In genomic region chr1:89069955-89070354, GRCh38 we compare ENCODE assay signal across 9 cellular contexts. TPM values are rescaled to one million over a fixed set of nuclear protein-coding genes. Genes with fewer than 3 reads are reported as not detected.
A peak's percentile ranks its signal among the peaks of the same experiment; 100 is the strongest.
DNase-seq lines count a peak whose midpoint lies in the region; ATAC-seq and TF ChIP-seq lines count a peak whose summit lies in the region.
"Had no signal": no experiment of that assay in that cellular context is flagged by ENCODE, and none has a peak within 500 bp of the region (broad histone marks: within the 10 kb centered on the region; RNA-seq: fewer than 3 reads in every experiment).

No MANE protein-coding gene starts in this region.

- H3K27ac ChIP-seq in CD4-positive, alpha-beta memory T cell (ENCODE audit: low read depth, low read length), result peak overlapping the region; percentile 54
- H3K27ac ChIP-seq in OCI-LY7 (ENCODE audit: low read depth, low read length, poor library complexity, severe bottlenecking), result no peak overlapping the region
- peak overlapping the region; percentile 42 for H3K27ac ChIP-seq in effector memory CD4-positive, alpha-beta T cell (ENCODE audit: insufficient read depth, low read length, poor library complexity, severe bottlenecking)
- no peak overlapping the region for H3K27ac ChIP-seq in rectal smooth muscle tissue (ENCODE audit: low read depth, low read length)

- H2AFZ ChIP-seq in OCI-LY7 (ENCODE audit: low read length), result no peak overlapping the region; the same call in 1 of the 2 replicates

- no TSS peak for BruUV-seq in OCI-LY7 (replicated peaks; lab: Mats Ljungman, UMichigan)

- no peaks in the 10 kb centered on the region for H3K27me3 Mint-ChIP-seq in CD4-positive, alpha-beta memory T cell

- no peaks in the 10 kb centered on the region for H3K36me3 ChIP-seq in CD4-positive, alpha-beta memory T cell (ENCODE audit: insufficient read depth, low read length)
- H3K36me3 ChIP-seq in OCI-LY7 (ENCODE audit: insufficient read depth, low read length), result no peaks in the 10 kb centered on the region
- H3K36me3 ChIP-seq in effector memory CD4-positive, alpha-beta T cell (ENCODE audit: control insufficient read depth, insufficient read depth, low read length), result no peaks in the 10 kb centered on the region
- no peaks in the 10 kb centered on the region for H3K36me3 ChIP-seq in rectal smooth muscle tissue (ENCODE audit: control insufficient read depth, insufficient read depth, low read length)

- H3K4me1 Mint-ChIP-seq in CD4-positive, alpha-beta memory T cell, result peaks cover 17 to 28% (median 25%) of the 10 kb centered on the region in 4 donors

- intact Hi-C loops in CD4-positive, alpha-beta memory T cell (cut with micrococcal nuclease), result loop anchor here (5.0 kb wide), 2 partner anchors 207 to 542 kb away; no protein-coding TSS in a partner anchor
- intact Hi-C loops in OCI-LY7 (cut with micrococcal nuclease; ENCODE audit: unreplicated experiment), result no loop called here

- H3K4me3 Mint-ChIP-seq in CD4-positive, alpha-beta memory T cell, result peak overlapping the region; percentile 83 to 93 (median 92)

- no peaks in the 10 kb centered on the region for H3K9me3 ChIP-seq in CD4-positive, alpha-beta memory T cell (ENCODE audit: control insufficient read depth in 1 of 2, low read length in 2 of 2)
- H3K9me3 ChIP-seq in OCI-LY7 (ENCODE audit: low read length), result no peaks in the 10 kb centered on the region
- no peaks in the 10 kb centered on the region for H3K9me3 ChIP-seq in effector memory CD4-positive, alpha-beta T cell (ENCODE audit: control insufficient read depth, low read length)

- H3K9me3 Mint-ChIP-seq in CD4-positive, alpha-beta memory T cell, result peaks cover 7 to 24% (median 16%) of the 10 kb centered on the region in 8 donors

- peak in 4 of 5 donors; percentile 22 to 42 (median 31) for DNase-seq in CD4-positive, alpha-beta memory T cell
- DNase-seq in OCI-LY7 (ENCODE audit: low spot score), result peak; percentile 0
- no peak for DNase-seq in effector memory CD4-positive, alpha-beta T cell
- DNase-seq in GM13977 (ENCODE audit: low spot score), result no peak
- no peak for DNase-seq in UCSD-AML1 (lab: John Stamatoyannopoulos, UW; ENCODE audit: unreplicated experiment)
- no peak for DNase-seq in NCI-H2081 (lab: John Stamatoyannopoulos, UW)
- DNase-seq: activated CD4-positive, alpha-beta T cell treated with anti-CD3 and anti-CD28 coated beads, Interleukin-2, amount 50 U/mL, for 4 hours had no signal

- peak overlapping the region; percentile 47 to 97 (median 94) for H3K27ac Mint-ChIP-seq in CD4-positive, alpha-beta memory T cell

- H3K4me2 ChIP-seq in OCI-LY7 (ENCODE audit: low read length), result peak overlapping the region; percentile 38

- no peaks in the 10 kb centered on the region for H3K27me3 ChIP-seq in CD4-positive, alpha-beta memory T cell (ENCODE audit: insufficient read depth, low read length)
- no peaks in the 10 kb centered on the region for H3K27me3 ChIP-seq in effector memory CD4-positive, alpha-beta T cell (replicated peaks; ENCODE audit: control insufficient read depth, insufficient read depth, low read length, poor library complexity, severe bottlenecking)
- H3K27me3 ChIP-seq in rectal smooth muscle tissue (ENCODE audit: control insufficient read depth, insufficient read depth, low read length), result no peaks in the 10 kb centered on the region

- TF ChIP-seq CTCF in OCI-LY7 (conservative IDR thresholded peaks at IDR 0.05; ENCODE audit: low read length) (no peak), GM13977 (IDR thresholded peaks at IDR 0.05; ENCODE audit: extremely low read depth, insufficient read depth, missing control alignments) (no peak)

- peak overlapping the region; percentile 7 to 44 for H3K4me3 ChIP-seq in CD4-positive, alpha-beta memory T cell (ENCODE audit: low read length in 2 of 2)
- H3K4me3 ChIP-seq in OCI-LY7 (ENCODE audit: low read depth, low read length, poor library complexity, severe bottlenecking) (peak overlapping the region; percentile 26), rectal smooth muscle tissue (ENCODE audit: low read length) (peak overlapping the region; percentile 34)
- peak overlapping the region; percentile 47 for H3K4me3 ChIP-seq in effector memory CD4-positive, alpha-beta T cell (ENCODE audit: insufficient read depth, low read depth, low read length, poor library complexity, severe bottlenecking)

- H3K79me2 ChIP-seq in OCI-LY7 (ENCODE audit: insufficient read depth, low read depth, low read length), result no peaks in the 10 kb centered on the region

- CTCF ChIA-PET in CD4-positive, alpha-beta memory T cell (lab: Charles Lee; ENCODE audit: partially characterized antibody), result interaction anchor here (0.7 to 2.4 kb wide), 11 partner anchors 12 to 288 kb away, joined by 3 to 9 read pairs (median 4); no protein-coding TSS in a partner anchor
- CTCF ChIA-PET in OCI-LY7 (lab: Charles Lee; ENCODE audit: unreplicated experiment), result no interaction called here

- POLR2A ChIA-PET in CD4-positive, alpha-beta memory T cell (lab: Charles Lee; ENCODE audit: partially characterized antibody), result interaction anchor here (0.5 to 4.5 kb wide), 14 partner anchors 11 to 541 kb away, joined by 3 to 33 read pairs (median 4); partner anchors contain the start of genes GBP2, GBP3, GBP4 and GBP5
- POLR2A ChIA-PET in OCI-LY7 (lab: Charles Lee), result interaction anchor here (0.7 to 1.9 kb wide), 3 partner anchors 11 to 264 kb away, joined by 3 to 4 read pairs (median 4); no protein-coding TSS in a partner anchor

- no peaks in the 10 kb centered on the region for H3K9me2 ChIP-seq in OCI-LY7 (ENCODE audit: insufficient read depth, low read length)

- H3K36me3 Mint-ChIP-seq in CD4-positive, alpha-beta memory T cell, result peaks cover 12 to 16% of the 10 kb centered on the region in 2 donors

- no peak for ATAC-seq in HG03432 (IDR thresholded peaks at IDR 0.05; ENCODE audit: unreplicated experiment)

- no peaks in the 10 kb centered on the region for H4K20me1 ChIP-seq in OCI-LY7 (ENCODE audit: insufficient read depth, low read length)

- peaks cover 27% of the 10 kb centered on the region for H3K4me1 ChIP-seq in CD4-positive, alpha-beta memory T cell (ENCODE audit: insufficient read depth, low read length)
- H3K4me1 ChIP-seq in OCI-LY7 (ENCODE audit: insufficient read depth, low read length, poor library complexity, severe bottlenecking) (no peaks in the 10 kb centered on the region), rectal smooth muscle tissue (ENCODE audit: control insufficient read depth, insufficient read depth, low read length) (no peaks in the 10 kb centered on the region)
- H3K4me1 ChIP-seq in effector memory CD4-positive, alpha-beta T cell (ENCODE audit: control insufficient read depth, insufficient read depth, low read length, poor library complexity, severe bottlenecking), result peaks cover 4% of the 10 kb centered on the region

- no peak overlapping the region for H3K9ac ChIP-seq in rectal smooth muscle tissue (ENCODE audit: low read length)

- in situ Hi-C loops in GM13977 (cut with MboI; ENCODE audit: low pct_unique_long_range_greater_than_20kb, low sequenced_read_pairs, unreplicated experiment), result no loop called here

RNA-seq across cellular contexts. Expression of gene GBP1, which starts 4.9 kb away (rescaled TPM):
- 10 to 100 TPM; 74.1 to 74.2 TPM for total RNA-seq in CD4-positive, alpha-beta memory T cell
- 10 to 100 TPM; 54.3 to 66.0 TPM for polyA plus RNA-seq in CD4-positive, alpha-beta memory T cell
- not detected in 2 replicates for total RNA-seq in OCI-LY7 (2014; rRNA removed; shearing (Covaris generic))
- total RNA-seq in OCI-LY7 (2022), result not detected in 2 replicates

RNA-seq across cellular contexts. Expression of gene GBP3, which starts 47.3 kb away (rescaled TPM):
- total RNA-seq in CD4-positive, alpha-beta memory T cell, result 10 to 100 TPM; 51.8 to 54.1 TPM
- 10 to 100 TPM in 1 of 2 donors, 1 to 10 TPM in 1; 6.4 to 10.2 TPM for polyA plus RNA-seq in CD4-positive, alpha-beta memory T cell
- 0.25 and 0.28 TPM in 2 replicates for total RNA-seq in OCI-LY7 (2014; rRNA removed; shearing (Covaris generic))
- 0.17 and 0.49 TPM in 2 replicates for total RNA-seq in OCI-LY7 (2022)

RNA-seq across cellular contexts. Expression of gene GBP2, which starts 56.0 kb away (rescaled TPM):
- total RNA-seq in CD4-positive, alpha-beta memory T cell, result 100 to 1,000 TPM; 186 to 199 TPM
- 100 to 1,000 TPM; 109 to 127 TPM for polyA plus RNA-seq in CD4-positive, alpha-beta memory T cell
- total RNA-seq in OCI-LY7 (2014; rRNA removed; shearing (Covaris generic)), result not detected in 2 replicates
- not detected in 2 replicates for total RNA-seq in OCI-LY7 (2022)

Comparison
In these comparisons a context has a peak if more than half of its experiments do, and no peak if none do; other contexts are left out.
1. DNase-seq: peak in CD4-positive, alpha-beta memory T cell (4 of 5) and OCI-LY7 (single experiment); none in effector memory CD4-positive, alpha-beta T cell (0 of 3), GM13977 (single experiment), UCSD-AML1 (single experiment) and NCI-H2081 (0 of 2).
2. H3K27ac ChIP-seq: peak in CD4-positive, alpha-beta memory T cell (single experiment) and effector memory CD4-positive, alpha-beta T cell (single experiment); none in OCI-LY7 (single experiment) and rectal smooth muscle tissue (single experiment).
3. RNA of gene GBP1, which starts 4.9 kb away (total RNA-seq): 74.1 to 74.2 TPM in CD4-positive, alpha-beta memory T cell; not detected in OCI-LY7; every median in the first group is over 10 times any median in the second.
4. RNA of gene GBP3, which starts 47.3 kb away (total RNA-seq): 51.8 to 54.1 TPM in CD4-positive, alpha-beta memory T cell; 0.17 to 0.49 TPM in OCI-LY7; every median in the first group is over 10 times any median in the second.
5. RNA of gene GBP2, which starts 56.0 kb away (total RNA-seq): 186 to 199 TPM in CD4-positive, alpha-beta memory T cell; not detected in OCI-LY7; every median in the first group is over 100 times any median in the second.
6. Peak in every context shown above with its lines, with median percentiles within 50 percentile points of each other: H3K4me3 ChIP-seq.